Comparison of ENCODE assay signal across 2 cellular contexts in the genomic region with DNA sequence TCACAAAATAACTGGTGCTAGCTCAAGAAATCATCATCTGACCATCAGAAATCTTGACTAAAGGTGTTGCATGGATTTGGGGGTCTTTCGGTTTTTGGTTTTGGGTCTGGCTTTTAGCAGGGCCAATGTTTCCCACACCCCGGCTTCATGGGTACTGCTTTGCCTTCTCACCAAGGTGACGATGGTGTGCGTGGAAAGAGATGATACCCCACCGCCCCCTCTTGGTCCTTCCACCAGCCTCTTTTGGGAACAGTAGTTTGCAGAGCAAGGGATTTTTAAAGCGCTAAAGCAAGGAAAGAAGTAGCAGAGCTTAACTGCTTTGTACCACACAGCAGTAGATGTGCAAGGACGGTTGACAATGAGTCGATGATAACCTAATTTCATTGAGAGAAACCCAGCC.
TF ChIP-seq lines count a peak whose summit lies in the region.

No MANE protein-coding gene starts in this region.

TF ChIP-seq in GM23338, 12 proteins besides CTCF, POLR2A, EP300 and RAD21:
- TF ChIP-seq NANOG (IDR thresholded peaks at IDR 0.05; ENCODE audit: borderline replicate concordance): no peak
- no peak for TF ChIP-seq EZH2 (IDR thresholded peaks at IDR 0.05; ENCODE audit: low read depth, unreplicated experiment)

TF ChIP-seq in H1, 55 proteins besides CTCF, POLR2A, EP300 and RAD21:
- TF ChIP-seq CHD1 (IDR thresholded peaks at IDR 0.05; ENCODE audit: low read depth, low read length) (no peak), NANOG (IDR thresholded peaks at IDR 0.05; ENCODE audit: insufficient read depth, low read depth, low read length, poor library complexity, severe bottlenecking) (no peak), RXRA (IDR thresholded peaks at IDR 0.05; ENCODE audit: insufficient read depth, low read depth, low read length) (no peak), BRCA1 (IDR thresholded peaks at IDR 0.05; ENCODE audit: low read depth, low read length) (no peak), HDAC6 (IDR thresholded peaks at IDR 0.05; ENCODE audit: low read depth, low read length) (no peak)
- TF ChIP-seq, protein P1, sequence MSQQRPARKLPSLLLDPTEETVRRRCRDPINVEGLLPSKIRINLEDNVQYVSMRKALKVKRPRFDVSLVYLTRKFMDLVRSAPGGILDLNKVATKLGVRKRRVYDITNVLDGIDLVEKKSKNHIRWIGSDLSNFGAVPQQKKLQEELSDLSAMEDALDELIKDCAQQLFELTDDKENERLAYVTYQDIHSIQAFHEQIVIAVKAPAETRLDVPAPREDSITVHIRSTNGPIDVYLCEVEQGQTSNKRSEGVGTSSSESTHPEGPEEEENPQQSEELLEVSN (IDR thresholded peaks at IDR 0.05): no peak
